11 cellular contexts compared by ENCODE assay signal in the genomic region with DNA sequence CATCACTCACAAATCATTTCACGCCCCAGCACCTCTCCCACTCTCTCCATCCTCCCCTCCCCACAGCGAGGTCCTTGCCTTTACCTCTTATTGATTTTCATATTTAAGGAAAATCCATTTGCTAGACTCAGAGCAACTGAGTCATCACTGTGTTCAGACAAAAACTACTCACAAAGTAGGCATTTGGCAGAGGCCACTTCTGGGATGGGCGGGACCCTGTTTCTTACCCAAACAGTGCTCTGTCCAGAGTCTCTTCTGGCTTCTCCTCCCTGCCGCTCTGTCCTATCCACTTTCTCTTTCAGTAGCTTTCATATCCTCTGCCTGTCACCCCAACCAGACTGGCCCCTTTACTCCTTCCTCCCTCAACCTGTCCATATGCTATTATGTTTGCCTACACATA. TPM values are rescaled to one million over a fixed set of nuclear protein-coding genes. Genes with fewer than 3 reads are reported as not detected.
DNase-seq lines count a peak whose midpoint lies in the region; ATAC-seq and TF ChIP-seq lines count a peak whose summit lies in the region.
"Had no signal": no experiment of that assay in that cellular context is flagged by ENCODE, and none has a peak within 500 bp of the region (broad histone marks: within the 10 kb centered on the region; RNA-seq: fewer than 3 reads in every experiment).

No MANE protein-coding gene starts in this region.

- no peak for ATAC-seq in psoas muscle
- ATAC-seq in activated T-cell treated with anti-CD3 and anti-CD28 coated beads, Interleukin-2, amount 50 U/mL, for 72 hours (replicated peaks in 1 of 2): no peak
- ATAC-seq in HG02840 (IDR thresholded peaks at IDR 0.05; ENCODE audit: low FRiP score, unreplicated experiment): no peak

- no peaks in the 10 kb centered on the region for H3K9me3 Mint-ChIP-seq in activated T-cell treated with anti-CD3 and anti-CD28 coated beads, Interleukin-2, amount 50 U/mL, for 72 hours
- H3K9me3 Mint-ChIP-seq: activated naive CD4-positive, alpha-beta T cell treated with anti-CD3 and anti-CD28 coated beads for 36 hours had no signal

- H3K27me3 Mint-ChIP-seq in activated T-cell treated with anti-CD3 and anti-CD28 coated beads, Interleukin-2, amount 50 U/mL, for 72 hours (ENCODE audit: low read depth): peaks cover 43% of the 10 kb centered on the region

- no peaks in the 10 kb centered on the region for H4K20me1 ChIP-seq in BLaER1

- intact Hi-C loops in psoas muscle (cut with DNase I): no loop called here

- H3K4me3 ChIP-seq in BLaER1: no peak overlapping the region
- H3K4me3 ChIP-seq in fibroblast of mammary gland (ENCODE audit: control insufficient read depth, low read depth, low read length): peak overlapping the region; percentile 18
- H3K4me3 ChIP-seq in psoas muscle: no peak overlapping the region

- no peaks in the 10 kb centered on the region for H3K9me3 ChIP-seq in BLaER1
- H3K9me3 ChIP-seq in psoas muscle: no peaks in the 10 kb centered on the region

- in situ Hi-C loops in G401 (cut with HindIII; ENCODE audit: low sequenced_read_pairs): loop anchor here (25.0 kb wide), 1 partner anchor 251 kb away; no protein-coding TSS in a partner anchor

- H3K4me2 ChIP-seq in BLaER1: peak overlapping the region; percentile 69

- H3K27me3 ChIP-seq in BLaER1 (peaks cover 38% of the 10 kb centered on the region), psoas muscle (ENCODE audit: insufficient read depth in 3 of 3, low read length in 2 of 3) (peaks cover 0 to 63% (median 17%) of the 10 kb centered on the region in 3 donors)

- no peak overlapping the region for H3K27ac Mint-ChIP-seq in activated T-cell treated with anti-CD3 and anti-CD28 coated beads, Interleukin-2, amount 50 U/mL, for 72 hours
- H3K27ac Mint-ChIP-seq: activated naive CD4-positive, alpha-beta T cell treated with anti-CD3 and anti-CD28 coated beads for 36 hours had no signal

- no peak for TF ChIP-seq CTCF in fibroblast of mammary gland (conservative IDR thresholded peaks at IDR 0.05; ENCODE audit: control insufficient read depth, insufficient read depth, low read depth, low read length)
- no peak for TF ChIP-seq CTCF in psoas muscle (IDR thresholded peaks at IDR 0.05)

- H3K4me1 Mint-ChIP-seq in activated T-cell treated with anti-CD3 and anti-CD28 coated beads, Interleukin-2, amount 50 U/mL, for 72 hours (ENCODE audit: low read depth): peaks cover 28% of the 10 kb centered on the region

- H3K9ac ChIP-seq in BLaER1: no peak overlapping the region

- 65 to 83% (median 75%) methylated on average over 4 of the region's 4 CpGs for WGBS in psoas muscle, 3 donors

- DNase-seq in RKO (ENCODE audit: low spot score) (peak; percentile 54), fibroblast of mammary gland (ENCODE audit: low read depth) (peak; percentile 92), psoas muscle (peak; percentile 69 to 72), G401 (ENCODE audit: low spot score) (no peak), medulla oblongata (ENCODE audit: extremely low spot score) (no peak)
- DNase-seq in activated T-cell treated with anti-CD3 and anti-CD28 coated beads, Interleukin-2, amount 50 U/mL, for 72 hours: no peak
- DNase-seq: activated naive CD4-positive, alpha-beta T cell treated with anti-CD3 and anti-CD28 coated beads for 36 hours; DMS153; NCI-H1694 had no signal

- H3K36me3 ChIP-seq in BLaER1 (no peaks in the 10 kb centered on the region), psoas muscle (ENCODE audit: insufficient read depth in 1 of 2, low read depth in 1 of 2) (no peaks in the 10 kb centered on the region)

- H3K36me3 Mint-ChIP-seq in activated T-cell treated with anti-CD3 and anti-CD28 coated beads, Interleukin-2, amount 50 U/mL, for 72 hours (ENCODE audit: insufficient read depth in 2 of 2): peaks cover 0 to 2% of the 10 kb centered on the region in 2 donors

- H3K4me1 ChIP-seq in BLaER1 (peaks cover 91% of the 10 kb centered on the region), psoas muscle (peaks cover 23% of the 10 kb centered on the region)

- no peak overlapping the region for H3K4me3 Mint-ChIP-seq in activated T-cell treated with anti-CD3 and anti-CD28 coated beads, Interleukin-2, amount 50 U/mL, for 72 hours
- H3K4me3 Mint-ChIP-seq: activated naive CD4-positive, alpha-beta T cell treated with anti-CD3 and anti-CD28 coated beads for 36 hours had no signal

- H3K27ac ChIP-seq in BLaER1 (no peak overlapping the region), psoas muscle (peak overlapping the region; percentile 58)

RNA-seq across cellular contexts. Expression of a gene that starts 2.4 kb away (rescaled TPM):
- 10 to 100 TPM in 3 of 4 donors, 1 to 10 TPM in 1; 8.4 to 13.3 (median 11.3) TPM for total RNA-seq in psoas muscle
- 1 to 10 TPM; 1.8 to 3.1 (median 1.8) TPM for polyA plus RNA-seq in psoas muscle
- total RNA-seq in activated T-cell treated with anti-CD3 and anti-CD28 coated beads, Interleukin-2, amount 50 U/mL, for 72 hours: 1 to 10 TPM; 6.2 to 6.3 TPM
- total RNA-seq in G401 (2014; rRNA removed; shearing (Covaris generic)): 14.4 and 20.0 TPM in 2 replicates

RNA-seq across cellular contexts. Expression of a gene that starts 29.6 kb away (rescaled TPM):
- 10 to 100 TPM; 14.7 to 27.7 (median 24.3) TPM for total RNA-seq in psoas muscle
- polyA plus RNA-seq in psoas muscle: 10 to 100 TPM; 21.1 to 26.4 (median 23.2) TPM
- total RNA-seq in activated T-cell treated with anti-CD3 and anti-CD28 coated beads, Interleukin-2, amount 50 U/mL, for 72 hours: 10 to 100 TPM; 44.7 to 52.6 TPM
- 176 and 198 TPM in 2 replicates for total RNA-seq in G401 (2014; rRNA removed; shearing (Covaris generic))

Comparison
In these comparisons a context has a peak if more than half of its experiments do, and no peak if none do; other contexts are left out.
1. DNase-seq: peak in RKO (single experiment), fibroblast of mammary gland (single experiment) and psoas muscle (2 of 2); none in activated T-cell treated with anti-CD3 and anti-CD28 coated beads, Interleukin-2, amount 50 U/mL, for 72 hours (0 of 2), G401 (single experiment) and medulla oblongata (single experiment).